Comparison of ENCODE assay signal across 19 cellular contexts in the genomic region with DNA sequence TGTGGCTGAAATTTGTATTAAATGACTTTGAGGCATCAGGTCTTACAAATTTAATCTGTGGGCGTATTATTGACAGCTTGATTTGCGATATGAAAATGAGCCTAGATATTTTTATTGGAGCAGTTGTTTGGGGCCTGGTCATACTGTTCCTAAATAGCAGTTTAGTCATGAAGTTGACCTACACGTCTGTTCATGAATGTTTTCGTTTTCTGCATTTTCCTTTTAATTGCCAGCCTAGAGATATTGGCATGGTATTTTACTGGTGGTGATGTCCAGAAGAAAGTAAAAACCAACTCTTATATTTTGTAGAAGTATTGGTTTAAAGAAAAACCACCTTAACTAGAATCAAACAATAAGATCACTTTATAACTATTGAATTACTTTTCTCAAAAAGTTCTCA. TPM values are rescaled to one million over a fixed set of nuclear protein-coding genes. Genes with fewer than 3 reads are reported as not detected.
A peak's percentile ranks its signal among the peaks of the same experiment; 100 is the strongest.
DNase-seq lines count a peak whose midpoint lies in the region; ATAC-seq, FAIRE-seq and TF ChIP-seq lines count a peak whose summit lies in the region.
"Had no signal": no experiment of that assay in that cellular context is flagged by ENCODE, and none has a peak within 500 bp of the region (broad histone marks: within the 10 kb centered on the region; RNA-seq: fewer than 3 reads in every experiment).

No MANE protein-coding gene starts in this region.

- H3K9me3 ChIP-seq in esophagus muscularis mucosa: no peaks in the 10 kb centered on the region
- no peaks in the 10 kb centered on the region for H3K9me3 ChIP-seq in osteoblast (ENCODE audit: low read depth, low read length)
- H3K9me3 ChIP-seq: BE2C, pancreas, stomach had no signal

- peak overlapping the region in 2 of 3 donors; percentile 21 to 61 for H3K4me3 Mint-ChIP-seq in T-cell

- TF ChIP-seq CTCF in esophagus muscularis mucosa (IDR thresholded peaks at IDR 0.05) (no peak), osteoblast (IDR thresholded peaks at IDR 0.05; ENCODE audit: extremely low read depth, low read depth, low read length) (no peak)

- no peak for DNase-seq in H54 (ENCODE audit: insufficient read length, low spot score)
- no peak for DNase-seq in T-cell
- DNase-seq in esophagus muscularis mucosa (ENCODE audit: extremely low spot score): no peak
- DNase-seq in osteoblast (ENCODE audit: insufficient read length, low spot score, missing footprints): no peak
- no peak for DNase-seq in DMS153 (lab: John Stamatoyannopoulos, UW)
- DNase-seq: activated effector memory CD4-positive, alpha-beta T cell treated with Interleukin-2 at 50 U/mL for 16 hours; amygdala; BE2C; foreskin keratinocyte; left colon; NCI-H1105 treated with DMSO at 0.1 percent for 48 hours; NCI-H524 treated with DMSO at 0.1 percent for 48 hours; pancreas; SHP77; stomach; T-helper 2 cell had no signal

- peaks cover 23% of the 10 kb centered on the region for H4K20me1 ChIP-seq in osteoblast (ENCODE audit: insufficient read depth, low read length)

- H3K4me3 ChIP-seq in esophagus muscularis mucosa: peak overlapping the region in 1 of 4 donors; percentile 69
- peak overlapping the region; percentile 13 for H3K4me3 ChIP-seq in osteoblast (ENCODE audit: insufficient read depth, low read length)
- H3K4me3 ChIP-seq: pancreas had no signal

- H3K27me3 ChIP-seq in esophagus muscularis mucosa (no peaks in the 10 kb centered on the region), osteoblast (ENCODE audit: insufficient read depth, low read length) (no peaks in the 10 kb centered on the region)
- H3K27me3 ChIP-seq: BE2C, pancreas, stomach had no signal

- no peaks in the 10 kb centered on the region for H3K36me3 ChIP-seq in esophagus muscularis mucosa
- no peaks in the 10 kb centered on the region for H3K36me3 ChIP-seq in osteoblast (ENCODE audit: insufficient read depth, low read length)
- H3K36me3 ChIP-seq: BE2C, pancreas, stomach had no signal

- peak overlapping the region; percentile 89 for H3K4me2 ChIP-seq in osteoblast (ENCODE audit: insufficient read depth, low read length)

- no peaks in the 10 kb centered on the region for H3K36me3 Mint-ChIP-seq in T-cell

- no peak for TF ChIP-seq POLR2A in H54 (IDR thresholded peaks at IDR 0.05; ENCODE audit: low read depth, low read length)
- TF ChIP-seq POLR2A in esophagus muscularis mucosa (IDR thresholded peaks at IDR 0.05; ENCODE audit: low read depth): no peak

- no peak overlapping the region for H2AFZ ChIP-seq in osteoblast (ENCODE audit: low read length)

- peaks cover 48% of the 10 kb centered on the region for H3K79me2 ChIP-seq in osteoblast (ENCODE audit: insufficient read depth, low read length)

- peak; percentile 36 for FAIRE-seq in H54 (lab: Jason Lieb, UNC)
- FAIRE-seq: GM19239, pancreas had no signal

- no peak overlapping the region for H3K27ac Mint-ChIP-seq in T-cell

- CTCF ChIA-PET in T-cell (lab: Charles Lee): no interaction called here

- H3K27me3 Mint-ChIP-seq in T-cell: peaks cover 29 to 31% of the 10 kb centered on the region in 2 donors

- POLR2A ChIA-PET in T-cell (lab: Charles Lee): no interaction called here

- peaks cover 19 to 24% (median 23%) of the 10 kb centered on the region in 3 donors for H3K4me1 Mint-ChIP-seq in T-cell

- H3K27ac ChIP-seq in esophagus muscularis mucosa (replicated peaks in 1 of 4) (peak overlapping the region in 3 of 4 donors; percentile 58 to 94 (median 69)), osteoblast (ENCODE audit: low read depth, low read length) (no peak overlapping the region)
- H3K27ac ChIP-seq: foreskin keratinocyte, pancreas had no signal

- no peaks in the 10 kb centered on the region for H3K9me3 Mint-ChIP-seq in T-cell

- 71% methylated on average over 4 of the region's 4 CpGs for WGBS in esophagus muscularis mucosa

- ATAC-seq in T-cell (replicated peaks in 1 of 4) (no peak), HG03045 (IDR thresholded peaks at IDR 0.05; ENCODE audit: unreplicated experiment) (no peak), GM18517 (IDR thresholded peaks at IDR 0.05; ENCODE audit: unreplicated experiment) (no peak)
- ATAC-seq: foreskin keratinocyte, left colon, pancreas had no signal

- H3K4me1 ChIP-seq in esophagus muscularis mucosa: peaks cover 25 to 69% (median 57%) of the 10 kb centered on the region in 4 donors
- H3K4me1 ChIP-seq in osteoblast (ENCODE audit: insufficient read depth, low read length): peaks cover 21% of the 10 kb centered on the region

- intact Hi-C loops in esophagus muscularis mucosa (cut with DNase I): loop anchor here (5.0 kb wide), 1 partner anchor 87 kb away; no protein-coding TSS in a partner anchor

- no peak for TF ChIP-seq EP300 in esophagus muscularis mucosa (IDR thresholded peaks at IDR 0.05)

RNA-seq across cellular contexts. Expression of a gene that starts 1.8 kb away (rescaled TPM):
- total RNA-seq in T-cell: 1 to 10 TPM in 1 of 5 donors, under 1 TPM in 2, not detected in 2; 0.53 to 1.4 (median 0.60) TPM
- total RNA-seq in esophagus muscularis mucosa: 100 to 1,000 TPM in 3 of 4 donors, 10 to 100 TPM in 1; 92.3 to 131 (median 119) TPM
- 38.0 and 46.7 TPM in 2 replicates for total RNA-seq in osteoblast

Comparison
In these comparisons a context has a peak if more than half of its experiments do, and no peak if none do; other contexts are left out.
1. RNA of a gene that starts 1.8 kb away (total RNA-seq): 92.3 to 131 TPM in esophagus muscularis mucosa and 38.0 to 46.7 TPM in osteoblast; 0.53 to 1.4 TPM in T-cell; every median in the first group is over 10 times any median in the second.